Comparison of ENCODE assay signal across 1 cellular context in genomic region chr9:87494970-87495471, GRCh38.
TF ChIP-seq lines count a peak whose summit lies in the region.

No MANE protein-coding gene starts in this region.

TF ChIP-seq in GM12878, 131 proteins besides CTCF, POLR2A, EP300 and RAD21:
- no peak for TF ChIP-seq ELK1 (IDR thresholded peaks at IDR 0.05; ENCODE audit: low read depth, low read length)
- TF ChIP-seq IKZF2 (IDR thresholded peaks at IDR 0.05): peak; percentile 54 to 56; a peak in 3 of 4 replicates
- 0 out of 2 replicates have a peak, but pooled peaks have one; percentile 18 for TF ChIP-seq EED (IDR thresholded peaks at IDR 0.05; ENCODE audit: low read depth)
- no peak for TF ChIP-seq SRF (IDR thresholded peaks at IDR 0.05; ENCODE audit: low read depth in 2 of 2, low read length in 2 of 2)
- 0 out of 2 replicates have a peak, but pooled peaks have one; percentile 13 for TF ChIP-seq PKNOX1 (IDR thresholded peaks at IDR 0.05)
- peak; percentile 61; the same call in 1 of the 2 replicates for TF ChIP-seq TCF12 (IDR thresholded peaks at IDR 0.05; ENCODE audit: low read depth, low read length)
- no peak for TF ChIP-seq RFX5 (IDR thresholded peaks at IDR 0.05; ENCODE audit: low read depth, low read length)
- TF ChIP-seq RAD51 (IDR thresholded peaks at IDR 0.05): peak; percentile 53; the same call in 1 of the 2 replicates
- TF ChIP-seq ATF7 (IDR thresholded peaks at IDR 0.05; ENCODE audit: low read depth): peak; percentile 76
- TF ChIP-seq EGR1 (IDR thresholded peaks at IDR 0.05; ENCODE audit: borderline replicate concordance in 1 of 2, low read depth in 2 of 2, low read length in 2 of 2): peak in 1 of 2 experiments; percentile 76; a peak in 2 of 3 replicates
- TF ChIP-seq RUNX3 (IDR thresholded peaks at IDR 0.05; ENCODE audit: low read length): peak; percentile 59; the same call in 1 of the 2 replicates
- TF ChIP-seq YY1 (IDR thresholded peaks at IDR 0.05; ENCODE audit: low read depth, low read length): 0 out of 2 replicates have a peak, but pooled peaks have one; percentile 16
- 0 out of 2 replicates have a peak, but pooled peaks have one; percentile 47 for TF ChIP-seq MTA2 (IDR thresholded peaks at IDR 0.05; ENCODE audit: low read depth)
- peak; percentile 14 for TF ChIP-seq ZZZ3 (IDR thresholded peaks at IDR 0.05; ENCODE audit: control insufficient read depth, insufficient read length, low read depth)
- TF ChIP-seq CEBPZ (IDR thresholded peaks at IDR 0.05; ENCODE audit: low read depth, low read length): no peak
- 0 out of 2 replicates have a peak, but pooled peaks have one; percentile 21 for TF ChIP-seq NBN (IDR thresholded peaks at IDR 0.05)
- TF ChIP-seq EZH2 (IDR thresholded peaks at IDR 0.05; ENCODE audit: borderline replicate concordance, control insufficient read depth, low read depth, low read length): no peak
